ENCODE assay signal across 1 cellular context in genomic region chr1:56569661-56570060, GRCh38.
TF ChIP-seq lines count a peak whose summit lies in the region.

No MANE protein-coding gene starts in this region.

TF ChIP-seq in HepG2, 621 proteins besides CTCF, POLR2A, EP300 and RAD21 (continued from another document and continues in another):
- TF ChIP-seq BHLHE40 (IDR thresholded peaks at IDR 0.05; ENCODE audit: low read length), result 0 out of 2 replicates have a peak, but pooled peaks have one; percentile 15
- peak; percentile 56; the same call in 1 of the 2 replicates for TF ChIP-seq MIER2 (CRISPR knock-in tag; IDR thresholded peaks at IDR 0.05)
- TF ChIP-seq ZNF547 (CRISPR knock-in tag; IDR thresholded peaks at IDR 0.05), result no peak
- peak; percentile 88 for TF ChIP-seq KLF6 (CRISPR knock-in tag; IDR thresholded peaks at IDR 0.05)
- peak; percentile 56; the same call in 1 of the 2 replicates for TF ChIP-seq GATA4 (IDR thresholded peaks at IDR 0.05; ENCODE audit: borderline replicate concordance, low read depth)
- no peak for TF ChIP-seq ZNF775 (CRISPR knock-in tag; IDR thresholded peaks at IDR 0.05; ENCODE audit: borderline replicate concordance)
- peak; percentile 75; the same call in 1 of the 2 replicates for TF ChIP-seq SALL2 (CRISPR knock-in tag; IDR thresholded peaks at IDR 0.05)
- peak; percentile 56; the same call in 1 of the 2 replicates for TF ChIP-seq ZNF556 (CRISPR knock-in tag; IDR thresholded peaks at IDR 0.05; ENCODE audit: borderline replicate concordance)
- no peak for TF ChIP-seq ZNF335 (CRISPR knock-in tag; IDR thresholded peaks at IDR 0.05)
- no peak for TF ChIP-seq ZBTB3 (CRISPR knock-in tag; IDR thresholded peaks at IDR 0.05; ENCODE audit: borderline replicate concordance, low read depth)
- no peak for TF ChIP-seq TIGD3 (CRISPR knock-in tag; IDR thresholded peaks at IDR 0.05; ENCODE audit: borderline replicate concordance)
- no peak for TF ChIP-seq SATB2 (CRISPR knock-in tag; IDR thresholded peaks at IDR 0.05)
- TF ChIP-seq ZNF776 (CRISPR knock-in tag; IDR thresholded peaks at IDR 0.05), result no peak
- no peak for TF ChIP-seq TCF12 (IDR thresholded peaks at IDR 0.05)
- no peak; the same call in 1 of the 2 replicates for TF ChIP-seq TCF12 (CRISPR knock-in tag; IDR thresholded peaks at IDR 0.05)
- TF ChIP-seq SKI (IDR thresholded peaks at IDR 0.05; ENCODE audit: partially characterized antibody), result no peak
- peak; percentile 73 for TF ChIP-seq KMT2A (CRISPR knock-in tag; IDR thresholded peaks at IDR 0.05)
- TF ChIP-seq SRF (IDR thresholded peaks at IDR 0.05; ENCODE audit: low read depth, low read length), result peak; percentile 67
- no peak for TF ChIP-seq ETV6 (CRISPR knock-in tag; conservative IDR thresholded peaks at IDR 0.05)
- no peak for TF ChIP-seq AFF4 (CRISPR knock-in tag; IDR thresholded peaks at IDR 0.05)
- TF ChIP-seq ZNF180 (CRISPR knock-in tag; IDR thresholded peaks at IDR 0.05; ENCODE audit: borderline replicate concordance, low read depth), result peak; percentile 96; the same call in 1 of the 2 replicates
- no peak for TF ChIP-seq RORA (CRISPR knock-in tag; IDR thresholded peaks at IDR 0.05)
- no peak for TF ChIP-seq TOE1 (CRISPR knock-in tag; IDR thresholded peaks at IDR 0.05)
- peak; percentile 72; the same call in 1 of the 2 replicates for TF ChIP-seq JUNB (CRISPR knock-in tag; IDR thresholded peaks at IDR 0.05; ENCODE audit: borderline replicate concordance)
- no peak for TF ChIP-seq KLF12 (CRISPR knock-in tag; IDR thresholded peaks at IDR 0.05; ENCODE audit: borderline replicate concordance)
- TF ChIP-seq GZF1 (CRISPR knock-in tag; IDR thresholded peaks at IDR 0.05), result 0 out of 2 replicates have a peak, but pooled peaks have one; percentile 28
- no peak for TF ChIP-seq ZNF235 (CRISPR knock-in tag; IDR thresholded peaks at IDR 0.05; ENCODE audit: borderline replicate concordance)
- peak; percentile 87 for TF ChIP-seq SAP130 (CRISPR knock-in tag; IDR thresholded peaks at IDR 0.05; ENCODE audit: low read depth)
- TF ChIP-seq ZNF747 (CRISPR knock-in tag; IDR thresholded peaks at IDR 0.05; ENCODE audit: borderline replicate concordance), result peak; percentile 38; the same call in 1 of the 2 replicates
- TF ChIP-seq IRF9 (CRISPR knock-in tag; IDR thresholded peaks at IDR 0.05; ENCODE audit: borderline replicate concordance), result no peak
- no peak for TF ChIP-seq ZNF550 (CRISPR knock-in tag; IDR thresholded peaks at IDR 0.05; ENCODE audit: borderline replicate concordance)
- TF ChIP-seq NBN (conservative IDR thresholded peaks at IDR 0.05), result no peak
- peak; percentile 49; the same call in 1 of the 2 replicates for TF ChIP-seq ARNTL (CRISPR knock-in tag; IDR thresholded peaks at IDR 0.05)
- TF ChIP-seq ZNF850 (CRISPR knock-in tag; conservative IDR thresholded peaks at IDR 0.05), result no peak
- TF ChIP-seq JUN (CRISPR knock-in tag; IDR thresholded peaks at IDR 0.05), result 0 out of 2 replicates have a peak, but pooled peaks have one; percentile 35
- no peak for TF ChIP-seq ZNF773 (CRISPR knock-in tag; IDR thresholded peaks at IDR 0.05; ENCODE audit: borderline replicate concordance)
- TF ChIP-seq PCBP2 (optimal IDR thresholded peaks at IDR 0.05; ENCODE audit: low read depth, low read length, poor library complexity, severe bottlenecking), result no peak
- peak; percentile 87 for TF ChIP-seq FOSL2 (CRISPR knock-in tag; IDR thresholded peaks at IDR 0.05)
- TF ChIP-seq NR2F1 (CRISPR knock-in tag; IDR thresholded peaks at IDR 0.05), result no peak
- TF ChIP-seq ZNF296 (CRISPR knock-in tag; conservative IDR thresholded peaks at IDR 0.05), result no peak
- peak; percentile 61; the same call in 1 of the 2 replicates for TF ChIP-seq KMT2B (CRISPR knock-in tag; IDR thresholded peaks at IDR 0.05)
- TF ChIP-seq CBX1 (IDR thresholded peaks at IDR 0.05; ENCODE audit: low read depth), result peak; percentile 54
- no peak for TF ChIP-seq TEAD2 (CRISPR knock-in tag; IDR thresholded peaks at IDR 0.05)
- TF ChIP-seq GMEB2 (CRISPR knock-in tag; IDR thresholded peaks at IDR 0.05; ENCODE audit: low read depth), result no peak
- TF ChIP-seq ZNF329 (CRISPR knock-in tag; IDR thresholded peaks at IDR 0.05; ENCODE audit: low read depth), result no peak
- TF ChIP-seq POLR2AphosphoS2 (IDR thresholded peaks at IDR 0.05; ENCODE audit: low read depth, low read length), result no peak
- TF ChIP-seq RXRB (CRISPR knock-in tag; IDR thresholded peaks at IDR 0.05; ENCODE audit: borderline replicate concordance), result peak; percentile 86
- TF ChIP-seq SRSF1 (optimal IDR thresholded peaks at IDR 0.05; ENCODE audit: low read depth, low read length), result no peak
- TF ChIP-seq SMARCE1 (IDR thresholded peaks at IDR 0.05; ENCODE audit: borderline replicate concordance), result no peak
- TF ChIP-seq BCLAF1 (IDR thresholded peaks at IDR 0.05), result no peak
- no peak for TF ChIP-seq TOPORS (CRISPR knock-in tag; IDR thresholded peaks at IDR 0.05)
- no peak for TF ChIP-seq SNRNP70 (IDR thresholded peaks at IDR 0.05; ENCODE audit: low read depth, low read length)
- TF ChIP-seq ZNF510 (CRISPR knock-in tag; IDR thresholded peaks at IDR 0.05; ENCODE audit: low read depth), result no peak
- no peak for TF ChIP-seq MXD4 (CRISPR knock-in tag; IDR thresholded peaks at IDR 0.05)
- TF ChIP-seq ZNF30 (CRISPR knock-in tag; IDR thresholded peaks at IDR 0.05), result no peak
- TF ChIP-seq RBM22 (optimal IDR thresholded peaks at IDR 0.05; ENCODE audit: low read length), result peak; percentile 71
- TF ChIP-seq RAD51 (IDR thresholded peaks at IDR 0.05; ENCODE audit: borderline replicate concordance), result no peak
- peak; percentile 72; the same call in 1 of the 2 replicates for TF ChIP-seq ZNF12 (CRISPR knock-in tag; IDR thresholded peaks at IDR 0.05)
- TF ChIP-seq ZBTB44 (CRISPR knock-in tag; IDR thresholded peaks at IDR 0.05), result no peak
- TF ChIP-seq SRY (CRISPR knock-in tag; IDR thresholded peaks at IDR 0.05), result no peak
- no peak for TF ChIP-seq DBP (CRISPR knock-in tag; IDR thresholded peaks at IDR 0.05; ENCODE audit: not compliant biosample characterization)
- TF ChIP-seq PHF5A (CRISPR knock-in tag; IDR thresholded peaks at IDR 0.05; ENCODE audit: low read depth, unreplicated experiment), result peak; percentile 85
- no peak for TF ChIP-seq ZNF33B (CRISPR knock-in tag; IDR thresholded peaks at IDR 0.05)
- TF ChIP-seq TFAP4 (IDR thresholded peaks at IDR 0.05; ENCODE audit: borderline replicate concordance, low read depth), result peak; percentile 75; the same call in 1 of the 2 replicates
- no peak for TF ChIP-seq ZNF282 (IDR thresholded peaks at IDR 0.05; ENCODE audit: partially characterized antibody)
